1 cellular context compared by ENCODE assay signal in genomic region chr12:94145231-94145979, GRCh38.
TF ChIP-seq lines count a peak whose summit lies in the region.

No MANE protein-coding gene starts in this region.

TF ChIP-seq in K562, 482 proteins besides CTCF, POLR2A, EP300 and RAD21 (continues in another document):
- no peak for TF ChIP-seq ZMIZ1 (IDR thresholded peaks at IDR 0.05; ENCODE audit: low read depth in 2 of 2, low read length in 2 of 2)
- peak; percentile 54; the same call in 1 of the 2 replicates for TF ChIP-seq L3MBTL2 (IDR thresholded peaks at IDR 0.05)
- no peak for TF ChIP-seq ZNF347 (CRISPR knock-in tag; IDR thresholded peaks at IDR 0.05; ENCODE audit: low read depth)
- no peak for TF ChIP-seq E2F1 (CRISPR knock-in tag; IDR thresholded peaks at IDR 0.05)
- 0 out of 2 replicates have a peak, but pooled peaks have one; percentile 31 for TF ChIP-seq DEAF1 (CRISPR knock-in tag; IDR thresholded peaks at IDR 0.05)
- no peak for TF ChIP-seq CBX5 (IDR thresholded peaks at IDR 0.05; ENCODE audit: borderline replicate concordance, low read depth)
- TF ChIP-seq ZNF583 (CRISPR knock-in tag; IDR thresholded peaks at IDR 0.05) = no peak
- TF ChIP-seq NFATC3 (IDR thresholded peaks at IDR 0.05) = no peak
- no peak for TF ChIP-seq MAFK (IDR thresholded peaks at IDR 0.05; ENCODE audit: low read length)
- TF ChIP-seq TBL1XR1 (IDR thresholded peaks at IDR 0.05; ENCODE audit: low read length in 2 of 2) = no peak
- no peak for TF ChIP-seq SMAD4 (CRISPR knock-in tag; conservative IDR thresholded peaks at IDR 0.05)
- no peak for TF ChIP-seq ARID2 (IDR thresholded peaks at IDR 0.05)
- TF ChIP-seq FOXM1 (IDR thresholded peaks at IDR 0.05; ENCODE audit: low read depth) = no peak
- no peak for TF ChIP-seq FOXM1 (CRISPR knock-in tag; IDR thresholded peaks at IDR 0.05; ENCODE audit: low read depth)
- TF ChIP-seq ZNF551 (CRISPR knock-in tag; IDR thresholded peaks at IDR 0.05) = no peak
- no peak for TF ChIP-seq STAT6 (CRISPR knock-in tag; IDR thresholded peaks at IDR 0.05)
- no peak for TF ChIP-seq PKNOX1 (IDR thresholded peaks at IDR 0.05)
- no peak for TF ChIP-seq KDM1A (IDR thresholded peaks at IDR 0.05)
- no peak for TF ChIP-seq ZNF79 (CRISPR knock-in tag; IDR thresholded peaks at IDR 0.05; ENCODE audit: low read depth)
- no peak for TF ChIP-seq TCF7L2 (IDR thresholded peaks at IDR 0.05; ENCODE audit: low read depth, low read length)
- TF ChIP-seq CEBPZ (IDR thresholded peaks at IDR 0.05; ENCODE audit: borderline replicate concordance, low read depth, low read length) = no peak
- peak in 1 of 2 experiments; percentile 14 for TF ChIP-seq E2F6 (IDR thresholded peaks at IDR 0.05; ENCODE audit: borderline replicate concordance in 1 of 2, extremely low read depth in 1 of 2, insufficient read depth in 1 of 2, insufficient read length in 1 of 2, low read depth in 1 of 2, low read length in 1 of 2, poor library complexity in 1 of 2, severe bottlenecking in 1 of 2)
- TF ChIP-seq ILF3 (IDR thresholded peaks at IDR 0.05; ENCODE audit: borderline replicate concordance) = no peak
- no peak for TF ChIP-seq ZNF398 (CRISPR knock-in tag; IDR thresholded peaks at IDR 0.05)
- TF ChIP-seq ZNF384 (IDR thresholded peaks at IDR 0.05; ENCODE audit: low read depth, low read length) = 0 out of 2 replicates have a peak, but pooled peaks have one; percentile 12
- TF ChIP-seq TSHZ1 (CRISPR knock-in tag; IDR thresholded peaks at IDR 0.05) = no peak
- no peak for TF ChIP-seq RBM25 (IDR thresholded peaks at IDR 0.05; ENCODE audit: low read depth, low read length, severe bottlenecking)
- peak; percentile 68 for TF ChIP-seq GATA2 (CRISPR knock-in tag; IDR thresholded peaks at IDR 0.05)
- no peak for TF ChIP-seq RFX1 (IDR thresholded peaks at IDR 0.05)
- no peak for TF ChIP-seq NFRKB (IDR thresholded peaks at IDR 0.05; ENCODE audit: low read depth)
- no peak for TF ChIP-seq SMARCC2 (IDR thresholded peaks at IDR 0.05; ENCODE audit: low read depth)
- peak; percentile 54 for TF ChIP-seq PRDM10 (IDR thresholded peaks at IDR 0.05; ENCODE audit: partially characterized antibody)
- TF ChIP-seq ZNF561 (CRISPR knock-in tag; conservative IDR thresholded peaks at IDR 0.05) = no peak
